8 cellular contexts compared by ENCODE assay signal in the genomic region with DNA sequence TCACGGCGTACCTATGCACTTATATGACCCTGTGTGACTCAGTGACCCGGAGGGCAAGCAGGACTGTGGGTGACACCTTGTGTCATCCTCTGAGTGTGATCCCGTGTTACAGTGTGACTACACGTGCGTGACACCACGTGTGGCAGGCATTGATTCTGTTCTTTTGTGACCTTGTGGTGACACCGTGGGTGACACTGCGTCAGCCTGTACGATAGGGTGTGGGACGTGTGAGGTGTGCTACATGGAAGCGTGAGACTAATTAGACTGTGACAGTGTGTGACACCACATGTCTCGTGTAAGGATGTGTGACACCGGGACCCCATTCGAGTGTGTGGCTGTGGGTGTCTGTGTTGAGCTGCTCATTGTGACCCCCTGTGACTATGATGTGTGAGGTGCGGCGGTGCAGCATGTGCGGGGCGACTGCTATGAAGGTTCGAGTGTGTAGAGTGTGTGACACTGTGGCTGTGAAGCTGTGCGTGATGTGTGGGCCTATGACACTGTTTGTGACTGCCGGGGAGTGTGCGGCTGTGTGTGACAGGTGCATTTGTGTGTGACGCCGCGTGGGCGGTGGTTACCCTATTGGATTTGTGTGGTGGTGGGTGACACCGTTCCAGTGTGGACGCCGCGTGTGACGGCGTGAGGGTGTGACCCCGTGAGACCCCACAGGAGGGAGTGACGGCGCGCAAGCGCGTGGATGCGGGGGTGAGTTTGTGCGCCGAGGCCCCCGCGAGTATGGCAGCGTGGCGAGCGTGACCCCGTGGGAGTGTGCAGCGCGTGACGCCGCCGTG.
DNase-seq lines count a peak whose midpoint lies in the region; ATAC-seq lines count a peak whose summit lies in the region.

A gene (plus strand): TSS at position 783 of the 788 bp plus-strand sequence. CDS start 5,621 bp downstream, outside the sequence.

- DNase-seq in DMS53 treated with DMSO at 0.1 percent for 48 hours (lab: John Stamatoyannopoulos, UW; ENCODE audit: unreplicated experiment) (peak; percentile 39), T-helper 22 cell (ENCODE audit: low read depth) (peak; percentile 76), memory B cell (ENCODE audit: low spot score in 2 of 2) (peak in 1 of 2 donors; percentile 58), medulla oblongata (ENCODE audit: extremely low spot score) (no peak), cerebellar nuclear complex (lab: John Stamatoyannopoulos, UW) (no peak)
- peak; percentile 61 to 94 for DNase-seq in central memory CD8-positive, alpha-beta T cell (ENCODE audit: low spot score in 2 of 2)
- peak; percentile 74 for DNase-seq in stimulated activated CD8-positive, alpha-beta memory T cell treated with anti-CD3 and anti-CD28 coated beads, Interleukin-12 subunit alpha, Interleukin-12 subunit beta, amount 100 ng/mL, for 4 hours (ENCODE audit: low read depth)

- peaks cover 20% of the 10 kb centered on the region for H3K27me3 Mint-ChIP-seq in central memory CD8-positive, alpha-beta T cell
- H3K27me3 Mint-ChIP-seq in memory B cell, result peaks cover 16% of the 10 kb centered on the region

- peak within 1 kb of the TSS; percentile 96 for H3K27ac Mint-ChIP-seq in central memory CD8-positive, alpha-beta T cell (ENCODE audit: low read depth)
- peak within 1 kb of the TSS; percentile 95 for H3K27ac Mint-ChIP-seq in memory B cell

- peaks cover 24% of the 10 kb centered on the region for H3K36me3 Mint-ChIP-seq in central memory CD8-positive, alpha-beta T cell (ENCODE audit: insufficient read depth)
- peaks cover 4% of the 10 kb centered on the region for H3K36me3 Mint-ChIP-seq in memory B cell

- ATAC-seq in HG02623 (IDR thresholded peaks at IDR 0.05; ENCODE audit: unreplicated experiment) (peak; percentile 16), memory B cell (ENCODE audit: low read depth) (peak; percentile 51)
- peak; percentile 76 for ATAC-seq in central memory CD8-positive, alpha-beta T cell (replicated peaks; ENCODE audit: extremely low read depth, poor library complexity, severe bottlenecking)

- no peaks in the 10 kb centered on the region for H3K9me3 Mint-ChIP-seq in central memory CD8-positive, alpha-beta T cell
- H3K9me3 Mint-ChIP-seq in memory B cell, result no peaks in the 10 kb centered on the region

- peak within 1 kb of the TSS; percentile 84 for H3K4me3 Mint-ChIP-seq in central memory CD8-positive, alpha-beta T cell
- H3K4me3 Mint-ChIP-seq in memory B cell, result peak within 1 kb of the TSS; percentile 83

- peaks cover 32% of the 10 kb centered on the region for H3K4me1 Mint-ChIP-seq in central memory CD8-positive, alpha-beta T cell
- peaks cover 26% of the 10 kb centered on the region for H3K4me1 Mint-ChIP-seq in memory B cell

Comparison
In these comparisons a context has a peak if more than half of its experiments do, and no peak if none do; other contexts are left out.
1. DNase-seq: peak in DMS53 treated with DMSO at 0.1 percent for 48 hours (single experiment), T-helper 22 cell (single experiment), central memory CD8-positive, alpha-beta T cell (2 of 2) and stimulated activated CD8-positive, alpha-beta memory T cell treated with anti-CD3 and anti-CD28 coated beads, Interleukin-12 subunit alpha, Interleukin-12 subunit beta, amount 100 ng/mL, for 4 hours (single experiment); none in medulla oblongata (single experiment) and cerebellar nuclear complex (0 of 2).
2. ATAC-seq: peak in every context shown above with its lines; median percentile 76 in central memory CD8-positive, alpha-beta T cell; 51 in memory B cell; 16 in HG02623.